In genomic region chr10:124592101-124592500, GRCh38 we compare ENCODE assay signal across 18 cellular contexts.
"Had no signal": no experiment of that assay in that cellular context is flagged by ENCODE, and none has a peak within 500 bp of the region (broad histone marks: within the 10 kb centered on the region; RNA-seq: fewer than 3 reads in every experiment).

No MANE protein-coding gene starts in this region.

- ATAC-seq: heart right ventricle; left colon; right cardiac atrium; stimulated activated naive CD8-positive, alpha-beta T cell treated with anti-CD3 and anti-CD28 coated beads, Interleukin-15, amount 100 ng/mL, for 72 hours; T-cell had no signal

- H3K27ac Mint-ChIP-seq: activated naive CD8-positive, alpha-beta T cell; activated T-cell treated with anti-CD3 and anti-CD28 coated beads, Interleukin-2, amount 50 U/mL, for 24 hours; nephron; stimulated activated naive CD8-positive, alpha-beta T cell treated with anti-CD3 and anti-CD28 coated beads, Interleukin-15, amount 100 ng/mL, for 72 hours; T-cell; type B pancreatic cell had no signal

- H3K27me3 ChIP-seq: heart right ventricle had no signal

- H3K27ac ChIP-seq: brain microvascular endothelial cell, heart right ventricle, SK-N-MC had no signal

- H3K36me3 Mint-ChIP-seq: type B pancreatic cell had no signal

- H3K36me3 ChIP-seq: brain microvascular endothelial cell, heart right ventricle had no signal

- H3K9me3 Mint-ChIP-seq: activated T-cell treated with anti-CD3 and anti-CD28 coated beads, Interleukin-2, amount 50 U/mL, for 24 hours; type B pancreatic cell had no signal

- H3K4me3 Mint-ChIP-seq: activated naive CD8-positive, alpha-beta T cell; activated T-cell treated with anti-CD3 and anti-CD28 coated beads, Interleukin-2, amount 50 U/mL, for 24 hours; nephron; stimulated activated naive CD8-positive, alpha-beta T cell treated with anti-CD3 and anti-CD28 coated beads, Interleukin-15, amount 100 ng/mL, for 72 hours; T-cell; type B pancreatic cell had no signal

- DNase-seq: activated CD4-positive, alpha-beta T cell treated with anti-CD3 and anti-CD28 coated beads for 1 hour; activated CD4-positive, alpha-beta T cell treated with anti-CD3 and anti-CD28 coated beads, Interleukin-2, amount 50 U/mL, for 48 hours; activated effector memory CD4-positive, alpha-beta T cell treated with anti-CD3 and anti-CD28 coated beads, Interleukin-2, amount 50 U/mL, for 16 hours; activated T-cell treated with anti-CD3 and anti-CD28 coated beads, Interleukin-2, amount 50 U/mL, for 24 hours; brain microvascular endothelial cell; left colon; small intestine; stimulated activated CD4-positive, alpha-beta T cell treated with anti-CD3 and anti-CD28 coated beads, Interleukin-4, amount 100 ng/mL, for 4 hours; stimulated activated CD8-positive, alpha-beta memory T cell treated with anti-CD3 and anti-CD28 coated beads, Interleukin-4, amount 100 ng/mL, for 48 hours; stimulated activated naive CD8-positive, alpha-beta T cell treated with anti-CD3 and anti-CD28 coated beads, Interleukin-15, amount 100 ng/mL, for 72 hours; T-cell; T1000 had no signal

- H3K4me3 ChIP-seq: heart right ventricle, SK-N-MC had no signal

- H3K27me3 Mint-ChIP-seq: activated naive CD8-positive, alpha-beta T cell; activated T-cell treated with anti-CD3 and anti-CD28 coated beads, Interleukin-2, amount 50 U/mL, for 24 hours; stimulated activated naive CD8-positive, alpha-beta T cell treated with anti-CD3 and anti-CD28 coated beads, Interleukin-15, amount 100 ng/mL, for 72 hours; T-cell; type B pancreatic cell had no signal
